In the genomic region with DNA sequence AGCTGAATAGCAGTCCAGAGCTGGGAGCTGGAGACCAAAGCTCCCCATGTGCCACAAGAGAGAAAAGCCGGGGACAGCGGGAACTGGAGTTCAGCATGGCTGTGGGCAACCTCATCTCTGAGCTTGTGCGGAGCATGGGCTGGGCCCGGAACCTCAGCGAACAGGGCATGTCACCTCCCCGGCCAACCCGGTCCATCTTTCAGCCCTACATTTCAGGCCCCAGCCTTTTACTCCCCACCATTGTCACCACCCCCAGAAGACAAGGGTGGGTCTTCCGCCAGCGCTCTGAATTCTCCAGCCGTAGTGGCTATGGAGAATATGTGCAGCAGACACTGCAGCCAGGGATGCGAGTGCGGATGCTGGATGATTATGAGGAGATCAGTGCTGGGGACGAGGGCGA, we compare ENCODE assay signal across 27 cellular contexts. TPM values are rescaled to one million over a fixed set of nuclear protein-coding genes. Genes with fewer than 3 reads are reported as not detected.
DNase-seq lines count a peak whose midpoint lies in the region; ATAC-seq and TF ChIP-seq lines count a peak whose summit lies in the region.
"Had no signal": no experiment of that assay in that cellular context is flagged by ENCODE, and none has a peak within 500 bp of the region (broad histone marks: within the 10 kb centered on the region; RNA-seq: fewer than 3 reads in every experiment).

No MANE protein-coding gene starts in this region.

- peaks cover 40% of the 10 kb centered on the region for H3K4me1 Mint-ChIP-seq in activated CD4-positive, alpha-beta T cell treated with anti-CD3 and anti-CD28 coated beads, Interleukin-2, amount 10 ng/mL, durations not matched to agents 24 days and 14 days
- peaks cover 60% of the 10 kb centered on the region for H3K4me1 Mint-ChIP-seq in CD8-positive, alpha-beta T cell (ENCODE audit: low read depth)
- H3K4me1 Mint-ChIP-seq in naive thymus-derived CD4-positive, alpha-beta T cell = peaks cover 51 to 85% (median 75%) of the 10 kb centered on the region in 7 donors

- H3K9me3 Mint-ChIP-seq in activated CD4-positive, alpha-beta T cell treated with anti-CD3 and anti-CD28 coated beads, Interleukin-2, amount 10 ng/mL, durations not matched to agents 24 days and 14 days = no peaks in the 10 kb centered on the region
- no peaks in the 10 kb centered on the region for H3K9me3 Mint-ChIP-seq in CD8-positive, alpha-beta T cell
- no peaks in the 10 kb centered on the region for H3K9me3 Mint-ChIP-seq in naive thymus-derived CD4-positive, alpha-beta T cell
- H3K9me3 Mint-ChIP-seq: activated B cell treated with CpG ODN at 0.5 μM for 24 hours had no signal

- ATAC-seq in CD8-positive, alpha-beta T cell = no peak
- no peak for ATAC-seq in naive thymus-derived CD4-positive, alpha-beta T cell
- ATAC-seq in GM21447 (IDR thresholded peaks at IDR 0.05; ENCODE audit: unreplicated experiment) = no peak
- no peak for ATAC-seq in HG02852 (IDR thresholded peaks at IDR 0.05; ENCODE audit: unreplicated experiment)
- ATAC-seq: left colon had no signal

- peak overlapping the region; percentile 34 for H3K27ac ChIP-seq in CD8-positive, alpha-beta T cell (ENCODE audit: low read depth, low read length)
- H3K27ac ChIP-seq in angular gyrus (ENCODE audit: low read depth, low read length) = peak overlapping the region; percentile 22
- H3K27ac ChIP-seq in naive thymus-derived CD4-positive, alpha-beta T cell (ENCODE audit: low read depth, low read length) = peak overlapping the region; percentile 87
- H3K27ac ChIP-seq: C4-2B, ovary, Peyer's patch, SJCRH30, suprapubic skin had no signal

- DNase-seq in activated CD4-positive, alpha-beta T cell treated with anti-CD3 and anti-CD28 coated beads, Interleukin-2, amount 10 ng/mL, durations not matched to agents 24 days and 14 days = no peak
- DNase-seq in activated CD4-positive, alpha-beta T cell treated with anti-CD3 and anti-CD28 coated beads, Interleukin-2, amount 50 U/mL, for 1 hour = no peak
- no peak for DNase-seq in CD8-positive, alpha-beta T cell
- DNase-seq in naive thymus-derived CD4-positive, alpha-beta T cell = no peak
- DNase-seq in DMS53 treated with DMSO at 0.1 percent for 48 hours (lab: John Stamatoyannopoulos, UW; ENCODE audit: unreplicated experiment) = no peak
- DNase-seq: activated B cell treated with CpG ODN at 0.5 μM for 24 hours; activated CD8-positive, alpha-beta memory T cell treated with anti-CD3 and anti-CD28 coated beads for 24 hours; activated effector memory CD4-positive, alpha-beta T cell treated with anti-CD3 and anti-CD28 coated beads, Interleukin-2, amount 50 U/mL, for 16 hours; amygdala; hippocampal formation; left colon; NCI-H1694; NCI-H446; NCI-H774; SJCRH30; small intestine; stimulated activated naive CD4-positive, alpha-beta T cell treated with Interleukin-2 at 50 U/mL for 16 hours had no signal

- H3K36me3 ChIP-seq in CD8-positive, alpha-beta T cell (ENCODE audit: insufficient read depth, low read length) = peaks cover 29% of the 10 kb centered on the region
- peaks cover 12 to 50% (median 16%) of the 10 kb centered on the region in 3 experiments for H3K36me3 ChIP-seq in naive thymus-derived CD4-positive, alpha-beta T cell (ENCODE audit: control insufficient read depth in 2 of 3, insufficient read depth in 3 of 3, low read length in 3 of 3)
- H3K36me3 ChIP-seq: ovary had no signal

- H3K27me3 ChIP-seq in CD8-positive, alpha-beta T cell (ENCODE audit: insufficient read depth, low read length) = no peaks in the 10 kb centered on the region
- no peaks in the 10 kb centered on the region for H3K27me3 ChIP-seq in naive thymus-derived CD4-positive, alpha-beta T cell (ENCODE audit: control insufficient read depth in 2 of 2, insufficient read depth in 2 of 2, low read length in 2 of 2)
- H3K27me3 ChIP-seq: ovary, Peyer's patch, SJCRH30, suprapubic skin had no signal

- intact Hi-C loops in activated CD4-positive, alpha-beta T cell treated with anti-CD3 and anti-CD28 coated beads, Interleukin-2, amount 10 ng/mL, durations not matched to agents 24 days and 14 days (cut with micrococcal nuclease) = no loop called here
- intact Hi-C loops in CD8-positive, alpha-beta T cell (cut with DNase I, micrococcal nuclease) = no loop called here
- intact Hi-C loops in naive thymus-derived CD4-positive, alpha-beta T cell (cut with micrococcal nuclease) = loop anchor here in 1 of 2 donors (5.0 kb wide), 1 partner anchor 1209 kb away; no protein-coding TSS in a partner anchor

- CTCF ChIA-PET in CD8-positive, alpha-beta T cell (lab: Charles Lee) = interaction anchor here (1.0 kb wide), 1 partner anchor 44 kb away, joined by 5 read pairs; the partner anchor contains the start of gene DNPH1
- CTCF ChIA-PET in naive thymus-derived CD4-positive, alpha-beta T cell (lab: Charles Lee) = interaction anchor here (1.6 to 1.7 kb wide), 2 partner anchors 27 to 44 kb away, joined by 4 to 5 read pairs; no protein-coding TSS in a partner anchor

- no peaks in the 10 kb centered on the region for H3K9me3 ChIP-seq in CD8-positive, alpha-beta T cell (ENCODE audit: low read length)
- no peaks in the 10 kb centered on the region for H3K9me3 ChIP-seq in naive thymus-derived CD4-positive, alpha-beta T cell (ENCODE audit: control insufficient read depth in 2 of 3, low read length in 3 of 3)
- H3K9me3 ChIP-seq: ovary, Peyer's patch, SJCRH30, suprapubic skin had no signal

- no peak for TF ChIP-seq CTCF in CD8-positive, alpha-beta T cell (IDR thresholded peaks at IDR 0.05)

- peaks cover 39% of the 10 kb centered on the region for H3K36me3 Mint-ChIP-seq in activated CD4-positive, alpha-beta T cell treated with anti-CD3 and anti-CD28 coated beads, Interleukin-2, amount 10 ng/mL, durations not matched to agents 24 days and 14 days (ENCODE audit: low read depth)
- peaks cover 56% of the 10 kb centered on the region for H3K36me3 Mint-ChIP-seq in CD8-positive, alpha-beta T cell
- H3K36me3 Mint-ChIP-seq in naive thymus-derived CD4-positive, alpha-beta T cell = peaks cover 0 to 39% (median 26%) of the 10 kb centered on the region in 5 donors

- peak overlapping the region; percentile 8 for H3K27ac Mint-ChIP-seq in activated CD4-positive, alpha-beta T cell treated with anti-CD3 and anti-CD28 coated beads, Interleukin-2, amount 10 ng/mL, durations not matched to agents 24 days and 14 days
- peak overlapping the region; percentile 75 for H3K27ac Mint-ChIP-seq in CD8-positive, alpha-beta T cell
- peak overlapping the region in 8 of 9 donors; percentile 70 to 97 (median 85) for H3K27ac Mint-ChIP-seq in naive thymus-derived CD4-positive, alpha-beta T cell
- H3K27ac Mint-ChIP-seq: activated B cell treated with CpG ODN at 0.5 μM for 24 hours had no signal

- H3K4me3 Mint-ChIP-seq in activated CD4-positive, alpha-beta T cell treated with anti-CD3 and anti-CD28 coated beads, Interleukin-2, amount 10 ng/mL, durations not matched to agents 24 days and 14 days = no peak overlapping the region
- H3K4me3 Mint-ChIP-seq in CD8-positive, alpha-beta T cell = no peak overlapping the region
- peak overlapping the region in 2 of 10 donors; percentile 94 to 97 for H3K4me3 Mint-ChIP-seq in naive thymus-derived CD4-positive, alpha-beta T cell
- H3K4me3 Mint-ChIP-seq: activated B cell treated with CpG ODN at 0.5 μM for 24 hours had no signal

- H3K4me1 ChIP-seq in CD8-positive, alpha-beta T cell (ENCODE audit: insufficient read depth, low read length) = peaks cover 49% of the 10 kb centered on the region
- peaks cover 34 to 51% of the 10 kb centered on the region in 2 donors for H3K4me1 ChIP-seq in naive thymus-derived CD4-positive, alpha-beta T cell (ENCODE audit: control insufficient read depth in 2 of 2, insufficient read depth in 2 of 2, low read length in 2 of 2)

- POLR2A ChIA-PET in CD8-positive, alpha-beta T cell (lab: Charles Lee) = interaction anchor here (1.9 kb wide), 1 partner anchor 11 kb away, joined by 4 read pairs; no protein-coding TSS in a partner anchor
- POLR2A ChIA-PET in naive thymus-derived CD4-positive, alpha-beta T cell (lab: Charles Lee) = interaction anchor here (0.6 to 2.5 kb wide), 7 partner anchors 9 to 61 kb away, joined by 3 to 13 read pairs (median 4); partner anchors contain the start of gene SRF

- H3K27me3 Mint-ChIP-seq in activated CD4-positive, alpha-beta T cell treated with anti-CD3 and anti-CD28 coated beads, Interleukin-2, amount 10 ng/mL, durations not matched to agents 24 days and 14 days = no peaks in the 10 kb centered on the region
- no peaks in the 10 kb centered on the region for H3K27me3 Mint-ChIP-seq in CD8-positive, alpha-beta T cell (ENCODE audit: low read depth)
- no peaks in the 10 kb centered on the region for H3K27me3 Mint-ChIP-seq in naive thymus-derived CD4-positive, alpha-beta T cell
- H3K27me3 Mint-ChIP-seq: activated B cell treated with CpG ODN at 0.5 μM for 24 hours had no signal

- H3K4me3 ChIP-seq in CD8-positive, alpha-beta T cell (ENCODE audit: low read depth, low read length) = no peak overlapping the region
- H3K4me3 ChIP-seq in naive thymus-derived CD4-positive, alpha-beta T cell (ENCODE audit: low read length) = no peak overlapping the region
- H3K4me3 ChIP-seq: ovary, Peyer's patch, SJCRH30, suprapubic skin had no signal

RNA-seq across cellular contexts. Expression of gene CUL9, which starts 4.0 kb away (rescaled TPM):
- total RNA-seq in activated CD4-positive, alpha-beta T cell treated with anti-CD3 and anti-CD28 coated beads, Interleukin-2, amount 10 ng/mL, durations not matched to agents 24 days and 14 days = 38.1 and 39.4 TPM in 2 replicates
- total RNA-seq in CD8-positive, alpha-beta T cell = 10 to 100 TPM; 72.0 to 77.2 TPM
- total RNA-seq in naive thymus-derived CD4-positive, alpha-beta T cell = 100 to 1,000 TPM in 3 of 5 experiments, 10 to 100 TPM in 2; 58.1 to 123 (median 111) TPM
- polyA plus RNA-seq in naive thymus-derived CD4-positive, alpha-beta T cell = 10 to 100 TPM; 12.3 to 25.6 TPM

RNA-seq across cellular contexts. Expression of gene SRF, which starts 14.9 kb away (rescaled TPM):
- 54.3 and 55.2 TPM in 2 replicates for total RNA-seq in activated CD4-positive, alpha-beta T cell treated with anti-CD3 and anti-CD28 coated beads, Interleukin-2, amount 10 ng/mL, durations not matched to agents 24 days and 14 days
- 10 to 100 TPM; 26.1 TPM for total RNA-seq in CD8-positive, alpha-beta T cell
- 10 to 100 TPM; 22.5 to 49.4 (median 26.7) TPM for total RNA-seq in naive thymus-derived CD4-positive, alpha-beta T cell
- 1 to 10 TPM; 4.0 to 6.6 TPM for polyA plus RNA-seq in naive thymus-derived CD4-positive, alpha-beta T cell

RNA-seq across cellular contexts. Expression of gene DNPH1, which starts 43.3 kb away (rescaled TPM):
- total RNA-seq in activated CD4-positive, alpha-beta T cell treated with anti-CD3 and anti-CD28 coated beads, Interleukin-2, amount 10 ng/mL, durations not matched to agents 24 days and 14 days = 78.9 and 79.6 TPM in 2 replicates
- total RNA-seq in CD8-positive, alpha-beta T cell = 10 to 100 TPM; 19.6 to 26.8 TPM
- 10 to 100 TPM; 25.4 to 65.7 (median 33.9) TPM for total RNA-seq in naive thymus-derived CD4-positive, alpha-beta T cell
- 100 to 1,000 TPM; 119 to 141 TPM for polyA plus RNA-seq in naive thymus-derived CD4-positive, alpha-beta T cell

RNA-seq across cellular contexts. Expression of gene TTBK1, which starts 57.3 kb away (rescaled TPM):
- 0.62 and 0.72 TPM in 2 replicates for total RNA-seq in activated CD4-positive, alpha-beta T cell treated with anti-CD3 and anti-CD28 coated beads, Interleukin-2, amount 10 ng/mL, durations not matched to agents 24 days and 14 days
- under 1 TPM in 1 of 2 experiments, not detected in 1; 0.08 TPM for total RNA-seq in CD8-positive, alpha-beta T cell
- under 1 TPM in 2 of 5 experiments, not detected in 3; 0.05 to 0.29 TPM for total RNA-seq in naive thymus-derived CD4-positive, alpha-beta T cell
- polyA plus RNA-seq in naive thymus-derived CD4-positive, alpha-beta T cell = not detected
- total RNA-seq: A172, bronchial epithelial cell, SJCRH30, suprapubic skin had no signal
- polyA plus RNA-seq: mammary epithelial cell had no signal

Comparison
In these comparisons a context has a peak if more than half of its experiments do, and no peak if none do; other contexts are left out.
1. H3K27ac Mint-ChIP-seq: peak in every context shown above with its lines; median percentile 85 in naive thymus-derived CD4-positive, alpha-beta T cell; 75 in CD8-positive, alpha-beta T cell; 8 in activated CD4-positive, alpha-beta T cell treated with anti-CD3 and anti-CD28 coated beads, Interleukin-2, amount 10 ng/mL, durations not matched to agents 24 days and 14 days.
2. H3K27ac ChIP-seq: peak in every context shown above with its lines; median percentile 87 in naive thymus-derived CD4-positive, alpha-beta T cell; 34 in CD8-positive, alpha-beta T cell; 22 in angular gyrus.